Comparison of ENCODE assay signal across 1 cellular context in genomic region chr10:102432162-102432950, GRCh38.
TF ChIP-seq lines count a peak whose summit lies in the region.

A gene with protein sequence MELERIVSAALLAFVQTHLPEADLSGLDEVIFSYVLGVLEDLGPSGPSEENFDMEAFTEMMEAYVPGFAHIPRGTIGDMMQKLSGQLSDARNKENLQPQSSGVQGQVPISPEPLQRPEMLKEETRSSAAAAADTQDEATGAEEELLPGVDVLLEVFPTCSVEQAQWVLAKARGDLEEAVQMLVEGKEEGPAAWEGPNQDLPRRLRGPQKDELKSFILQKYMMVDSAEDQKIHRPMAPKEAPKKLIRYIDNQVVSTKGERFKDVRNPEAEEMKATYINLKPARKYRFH (minus strand): TSS chr10:102432574. CDS start chr10:102425188, 7,386 bp downstream.

TF ChIP-seq in H1, 55 proteins besides CTCF, POLR2A, EP300 and RAD21:
- TF ChIP-seq HDAC2 (IDR thresholded peaks at IDR 0.05; ENCODE audit: borderline replicate concordance in 1 of 2, low read depth in 2 of 2, low read length in 2 of 2) (0 out of 4 replicates have a peak, but pooled peaks of 1 of the 2 experiments have one; percentile 66), SAP30 (IDR thresholded peaks at IDR 0.05; ENCODE audit: insufficient read depth, insufficient replicate concordance, low read length) (no peak), CHD7 (IDR thresholded peaks at IDR 0.05; ENCODE audit: insufficient replicate concordance, low read length) (no peak), RFX5 (IDR thresholded peaks at IDR 0.05; ENCODE audit: borderline replicate concordance, low read depth, low read length) (no peak), USF2 (IDR thresholded peaks at IDR 0.05; ENCODE audit: low read length) (no peak), ATF3 (IDR thresholded peaks at IDR 0.05; ENCODE audit: insufficient read depth, low read depth, low read length) (no peak), PHF8 (conservative IDR thresholded peaks at IDR 0.05; ENCODE audit: low read depth, low read length) (peak; percentile 85), KDM1A (IDR thresholded peaks at IDR 0.05; ENCODE audit: borderline replicate concordance, low read length) (no peak), POU5F1 (IDR thresholded peaks at IDR 0.05; ENCODE audit: low read depth, low read length) (no peak), SIN3A (conservative IDR thresholded peaks at IDR 0.05 in 1 of 2, IDR thresholded peaks at IDR 0.05 in 1 of 2; ENCODE audit: low read depth in 1 of 2, low read length in 2 of 2) (peak; percentile 56 to 82; a peak in 2 of 4 replicates), SP2 (IDR thresholded peaks at IDR 0.05; ENCODE audit: low read length) (peak; percentile 69; the same call in 1 of the 2 replicates), ASH2L (IDR thresholded peaks at IDR 0.05; ENCODE audit: low read length) (peak; percentile 48), KDM5A (IDR thresholded peaks at IDR 0.05; ENCODE audit: low read length) (no peak), YY1 (IDR thresholded peaks at IDR 0.05; ENCODE audit: low read depth, low read length) (peak; percentile 100), NANOG (IDR thresholded peaks at IDR 0.05; ENCODE audit: insufficient read depth, low read depth, low read length, poor library complexity, severe bottlenecking) (no peak), E2F6 (IDR thresholded peaks at IDR 0.05) (peak; percentile 51; the same call in 1 of the 2 replicates), RNF2 (IDR thresholded peaks at IDR 0.05; ENCODE audit: borderline replicate concordance, low read depth, low read length, missing control alignments, poor library complexity, severe bottlenecking) (no peak), SRF (IDR thresholded peaks at IDR 0.05; ENCODE audit: low read depth, low read length) (0 out of 2 replicates have a peak, but pooled peaks have one; percentile 21), CTBP2 (IDR thresholded peaks at IDR 0.05; ENCODE audit: borderline replicate concordance, insufficient read depth, insufficient read length, low read length) (no peak), TAF7 (optimal IDR thresholded peaks at IDR 0.05; ENCODE audit: borderline replicate concordance, low read depth, low read length) (peak; percentile 86), RXRA (IDR thresholded peaks at IDR 0.05; ENCODE audit: insufficient read depth, low read depth, low read length) (no peak), TAF1 (IDR thresholded peaks at IDR 0.05; ENCODE audit: low read depth, low read length) (peak; percentile 85), KDM4A (IDR thresholded peaks at IDR 0.05; ENCODE audit: low read depth, low read length, severe bottlenecking) (peak; percentile 52), TBP (IDR thresholded peaks at IDR 0.05; ENCODE audit: low read depth, low read length) (peak; percentile 85), HDAC6 (IDR thresholded peaks at IDR 0.05; ENCODE audit: low read depth, low read length) (no peak), EZH2 (IDR thresholded peaks at IDR 0.05; ENCODE audit: low read depth, low read length, severe bottlenecking) (no peak), SIX5 (IDR thresholded peaks at IDR 0.05; ENCODE audit: low read depth, low read length) (peak; percentile 60), FOSL1 (IDR thresholded peaks at IDR 0.05; ENCODE audit: insufficient read depth, low read depth, low read length) (no peak), SP4 (IDR thresholded peaks at IDR 0.05; ENCODE audit: low read length) (peak; percentile 82), NRF1 (IDR thresholded peaks at IDR 0.05; ENCODE audit: low read depth, low read length) (no peak), CEBPB (IDR thresholded peaks at IDR 0.05; ENCODE audit: low read depth, low read length) (no peak), TEAD4 (IDR thresholded peaks at IDR 0.05; ENCODE audit: low read depth, low read length) (no peak), CBX5 (IDR thresholded peaks at IDR 0.05; ENCODE audit: low read depth, low read length) (no peak), POLR2AphosphoS5 (IDR thresholded peaks at IDR 0.05; ENCODE audit: low read depth, low read length) (peak; percentile 85), CHD1 (IDR thresholded peaks at IDR 0.05; ENCODE audit: low read depth, low read length) (no peak), RBBP5 (IDR thresholded peaks at IDR 0.05; ENCODE audit: borderline replicate concordance, low read depth, low read length) (no peak), MAFK (IDR thresholded peaks at IDR 0.05; ENCODE audit: low read depth, low read length) (no peak), CHD2 (IDR thresholded peaks at IDR 0.05; ENCODE audit: low read length) (no peak), BCL11A (IDR thresholded peaks at IDR 0.05; ENCODE audit: low read depth in 2 of 2, low read length in 2 of 2) (no peak), JUND (IDR thresholded peaks at IDR 0.05; ENCODE audit: low read length) (no peak; the same call in 1 of the 2 replicates), BRCA1 (IDR thresholded peaks at IDR 0.05; ENCODE audit: low read depth, low read length) (no peak), GTF2F1 (IDR thresholded peaks at IDR 0.05; ENCODE audit: borderline replicate concordance, low read depth, low read length) (no peak), CREB1 (IDR thresholded peaks at IDR 0.05) (peak; percentile 74), BACH1 (IDR thresholded peaks at IDR 0.05; ENCODE audit: low read length) (no peak), EGR1 (IDR thresholded peaks at IDR 0.05; ENCODE audit: borderline replicate concordance, low read depth, low read length) (peak; percentile 53; the same call in 1 of the 2 replicates), TCF12 (IDR thresholded peaks at IDR 0.05; ENCODE audit: low read depth, low read length) (no peak), SIRT6 (IDR thresholded peaks at IDR 0.05; ENCODE audit: low read length) (no peak), SUZ12 (IDR thresholded peaks at IDR 0.05; ENCODE audit: low read length) (no peak), JUN (IDR thresholded peaks at IDR 0.05; ENCODE audit: low read depth, low read length) (no peak), GABPA (IDR thresholded peaks at IDR 0.05; ENCODE audit: borderline replicate concordance, insufficient read depth, low read length) (no peak; the same call in 1 of the 2 replicates), CBX8 (IDR thresholded peaks at IDR 0.05; ENCODE audit: borderline replicate concordance, low read depth, low read length) (no peak), SP1 (IDR thresholded peaks at IDR 0.05; ENCODE audit: low read depth, low read length) (peak; percentile 90), ZNF274 (IDR thresholded peaks at IDR 0.05; ENCODE audit: borderline replicate concordance, extremely low read depth, low read length) (no peak)
- TF ChIP-seq, protein P1, sequence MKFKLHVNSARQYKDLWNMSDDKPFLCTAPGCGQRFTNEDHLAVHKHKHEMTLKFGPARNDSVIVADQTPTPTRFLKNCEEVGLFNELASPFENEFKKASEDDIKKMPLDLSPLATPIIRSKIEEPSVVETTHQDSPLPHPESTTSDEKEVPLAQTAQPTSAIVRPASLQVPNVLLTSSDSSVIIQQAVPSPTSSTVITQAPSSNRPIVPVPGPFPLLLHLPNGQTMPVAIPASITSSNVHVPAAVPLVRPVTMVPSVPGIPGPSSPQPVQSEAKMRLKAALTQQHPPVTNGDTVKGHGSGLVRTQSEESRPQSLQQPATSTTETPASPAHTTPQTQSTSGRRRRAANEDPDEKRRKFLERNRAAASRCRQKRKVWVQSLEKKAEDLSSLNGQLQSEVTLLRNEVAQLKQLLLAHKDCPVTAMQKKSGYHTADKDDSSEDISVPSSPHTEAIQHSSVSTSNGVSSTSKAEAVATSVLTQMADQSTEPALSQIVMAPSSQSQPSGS (IDR thresholded peaks at IDR 0.05; ENCODE audit: low read length): no peak
- TF ChIP-seq, protein P2, sequence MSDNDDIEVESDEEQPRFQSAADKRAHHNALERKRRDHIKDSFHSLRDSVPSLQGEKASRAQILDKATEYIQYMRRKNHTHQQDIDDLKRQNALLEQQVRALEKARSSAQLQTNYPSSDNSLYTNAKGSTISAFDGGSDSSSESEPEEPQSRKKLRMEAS (IDR thresholded peaks at IDR 0.05): peak; percentile 33
